In genomic region chr17:68257924-68258323, GRCh38 we compare ENCODE assay signal across 1 cellular context.
TF ChIP-seq lines count a peak whose summit lies in the region.

No MANE protein-coding gene starts in this region.

TF ChIP-seq in K562, 482 proteins besides CTCF, POLR2A, EP300 and RAD21:
- TF ChIP-seq CEBPG (CRISPR knock-in tag; IDR thresholded peaks at IDR 0.05) (no peak), CEBPG (tag; conservative IDR thresholded peaks at IDR 0.05 in 1 of 2, IDR thresholded peaks at IDR 0.05 in 1 of 2) (peak; percentile 28 to 79; a peak in 3 of 4 replicates), GABPB2 (CRISPR knock-in tag; conservative IDR thresholded peaks at IDR 0.05) (no peak)
